In the genomic region with DNA sequence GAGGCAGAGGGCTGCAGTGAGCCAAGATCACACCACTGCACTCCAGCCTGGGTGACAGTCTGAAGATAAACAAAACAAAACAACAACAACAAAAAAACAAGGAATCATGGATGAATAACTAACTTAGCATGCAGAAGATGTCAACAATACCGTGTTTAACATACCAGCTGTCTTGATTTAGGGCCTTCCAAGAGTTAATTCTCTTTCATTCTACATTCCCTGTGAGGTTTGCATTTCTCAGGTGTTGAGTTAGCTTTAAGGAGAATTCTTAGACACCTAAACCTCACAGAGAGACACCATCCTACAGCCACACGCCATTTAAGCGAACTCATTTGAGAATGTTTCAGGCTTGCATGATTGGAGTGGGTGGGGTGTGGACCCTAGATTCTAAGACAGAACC, we compare ENCODE assay signal across 36 cellular contexts.
"Had no signal": no experiment of that assay in that cellular context is flagged by ENCODE, and none has a peak within 500 bp of the region (broad histone marks: within the 10 kb centered on the region; RNA-seq: fewer than 3 reads in every experiment).

No MANE protein-coding gene starts in this region.

- H3K9me3 Mint-ChIP-seq: activated naive CD4-positive, alpha-beta T cell treated with anti-CD3 and anti-CD28 coated beads for 36 hours; activated naive CD4-positive, alpha-beta T cell treated with anti-CD3 and anti-CD28 coated beads, Interleukin-2, amount 10 ng/mL, durations not matched to agents 7 days and 5 days; activated naive CD4-positive, alpha-beta T cell treated with anti-CD3 and anti-CD28 coated beads, Interleukin-2, amount 50 U/mL, for 24 hours; activated naive CD8-positive, alpha-beta T cell treated with anti-CD3 and anti-CD28 coated beads for 36 hours; activated naive CD8-positive, alpha-beta T cell treated with anti-CD3 and anti-CD28 coated beads, Interleukin-2, amount 10 ng/mL, durations not matched to agents 7 days and 5 days; activated naive CD8-positive, alpha-beta T cell treated with anti-CD3 and anti-CD28 coated beads, Interleukin-2, amount 50 U/mL, for 24 hours; activated T-cell treated with anti-CD3 and anti-CD28 coated beads, Interleukin-2, amount 50 U/mL, for 24 hours; activated T-cell treated with anti-CD3 and anti-CD28 coated beads, Interleukin-2, amount 50 U/mL, for 4 hours; activated T-cell treated with anti-CD3 and anti-CD28 coated beads, Interleukin-2, amount 50 U/mL, for 72 hours; activated T-helper 1 cell treated with anti-CD3 and anti-CD28 coated beads, Interleukin-12 subunit alpha, Interleukin-12 subunit beta, Interleukin-2, Interleukin-4 antibody, amounts not matched to agents 30 ng/mL and 10 ng/mL and 1 ng/mL, durations not matched to agents 14 hours and 24 hours and 36 hours; activated T-helper 17 cell treated with anti-CD3 and anti-CD28 coated beads, Interleukin-2, amount 50 U/mL, for 72 hours; activated T-helper 2 cell treated with anti-CD3 and anti-CD28 coated beads, Interferon-gamma antibody, Interleukin-2, Interleukin-4, amounts not matched to agents 10 μg/mL and 5 μg/mL and 100 μg/mL, durations not matched to agents 14 hours and 24 hours and 36 hours; brain; central memory CD8-positive, alpha-beta T cell had no signal

- H3K4me1 ChIP-seq: adrenal gland, ascending aorta, body of pancreas, breast epithelium had no signal

- DNase-seq: activated effector memory CD4-positive, alpha-beta T cell treated with anti-CD3 and anti-CD28 coated beads, Interleukin-2, amount 50 U/mL, for 16 hours; activated effector memory CD4-positive, alpha-beta T cell treated with Interleukin-2 at 50 U/mL for 16 hours; activated gamma-delta T cell; activated gamma-delta T cell treated with Interleukin-2 at 50 U/mL for 16 hours; activated naive CD4-positive, alpha-beta T cell treated with anti-CD3 and anti-CD28 coated beads for 36 hours; activated naive CD4-positive, alpha-beta T cell treated with anti-CD3 and anti-CD28 coated beads, Interleukin-2, amount 10 ng/mL, durations not matched to agents 7 days and 5 days; activated naive CD4-positive, alpha-beta T cell treated with anti-CD3 and anti-CD28 coated beads, Interleukin-2, amount 50 U/mL, for 16 hours; activated naive CD4-positive, alpha-beta T cell treated with Interleukin-2 at 50 U/mL for 16 hours; activated naive CD8-positive, alpha-beta T cell treated with anti-CD3 and anti-CD28 coated beads for 36 hours; activated naive CD8-positive, alpha-beta T cell treated with anti-CD3 and anti-CD28 coated beads, Interleukin-2, amount 10 ng/mL, durations not matched to agents 7 days and 5 days; activated naive CD8-positive, alpha-beta T cell treated with anti-CD3 and anti-CD28 coated beads, Interleukin-2, amount 50 U/mL, for 24 hours; activated T-cell treated with anti-CD3 and anti-CD28 coated beads, Interleukin-2, amount 50 U/mL, for 1 hour; activated T-cell treated with anti-CD3 and anti-CD28 coated beads, Interleukin-2, amount 50 U/mL, for 24 hours; activated T-cell treated with anti-CD3 and anti-CD28 coated beads, Interleukin-2, amount 50 U/mL, for 4 hours; activated T-cell treated with anti-CD3 and anti-CD28 coated beads, Interleukin-2, amount 50 U/mL, for 48 hours; activated T-cell treated with anti-CD3 and anti-CD28 coated beads, Interleukin-2, amount 50 U/mL, for 72 hours; adrenal gland; amniotic stem cell; amygdala; anterior cingulate cortex; aorta; body of pancreas; brain microvascular endothelial cell; central memory CD4-positive, alpha-beta T cell; cerebellar nuclear complex had no signal

- H3K27ac ChIP-seq: adrenal gland, ascending aorta, body of pancreas, brain microvascular endothelial cell, breast epithelium, cardiac muscle cell had no signal

- H3K27me3 ChIP-seq: adrenal gland, ascending aorta, body of pancreas, brain microvascular endothelial cell, breast epithelium had no signal

- H3K4me1 Mint-ChIP-seq: activated naive CD4-positive, alpha-beta T cell treated with anti-CD3 and anti-CD28 coated beads, Interleukin-2, amount 50 U/mL, for 24 hours; activated naive CD8-positive, alpha-beta T cell treated with anti-CD3 and anti-CD28 coated beads, Interleukin-2, amount 50 U/mL, for 24 hours; central memory CD8-positive, alpha-beta T cell had no signal

- H3K36me3 ChIP-seq: adrenal gland, ascending aorta, brain microvascular endothelial cell, breast epithelium, cardiac muscle cell had no signal

- H3K4me3 Mint-ChIP-seq: activated naive CD4-positive, alpha-beta T cell treated with anti-CD3 and anti-CD28 coated beads for 36 hours; activated naive CD4-positive, alpha-beta T cell treated with anti-CD3 and anti-CD28 coated beads, Interleukin-2, amount 10 ng/mL, durations not matched to agents 7 days and 5 days; activated naive CD4-positive, alpha-beta T cell treated with anti-CD3 and anti-CD28 coated beads, Interleukin-2, amount 50 U/mL, for 24 hours; activated naive CD8-positive, alpha-beta T cell; activated naive CD8-positive, alpha-beta T cell treated with anti-CD3 and anti-CD28 coated beads for 36 hours; activated naive CD8-positive, alpha-beta T cell treated with anti-CD3 and anti-CD28 coated beads, Interleukin-2, amount 10 ng/mL, durations not matched to agents 7 days and 5 days; activated naive CD8-positive, alpha-beta T cell treated with anti-CD3 and anti-CD28 coated beads, Interleukin-2, amount 50 U/mL, for 24 hours; activated T-cell treated with anti-CD3 and anti-CD28 coated beads, Interleukin-2, amount 50 U/mL, for 24 hours; activated T-cell treated with anti-CD3 and anti-CD28 coated beads, Interleukin-2, amount 50 U/mL, for 4 hours; activated T-cell treated with anti-CD3 and anti-CD28 coated beads, Interleukin-2, amount 50 U/mL, for 72 hours; activated T-helper 1 cell treated with anti-CD3 and anti-CD28 coated beads, Interleukin-12 subunit alpha, Interleukin-12 subunit beta, Interleukin-2, Interleukin-4 antibody, amounts not matched to agents 30 ng/mL and 10 ng/mL and 1 ng/mL, durations not matched to agents 14 hours and 24 hours and 36 hours; activated T-helper 17 cell treated with anti-CD3 and anti-CD28 coated beads, Interleukin-2, amount 50 U/mL, for 72 hours; brain; central memory CD8-positive, alpha-beta T cell had no signal

- H3K27ac Mint-ChIP-seq: activated naive CD4-positive, alpha-beta T cell treated with anti-CD3 and anti-CD28 coated beads for 36 hours; activated naive CD4-positive, alpha-beta T cell treated with anti-CD3 and anti-CD28 coated beads, Interleukin-2, amount 10 ng/mL, durations not matched to agents 7 days and 5 days; activated naive CD4-positive, alpha-beta T cell treated with anti-CD3 and anti-CD28 coated beads, Interleukin-2, amount 50 U/mL, for 24 hours; activated naive CD4-positive, alpha-beta T cell treated with anti-CD3 and anti-CD28 coated beads, Interleukin-2, amount 50 U/mL, for 72 hours; activated naive CD8-positive, alpha-beta T cell; activated naive CD8-positive, alpha-beta T cell treated with anti-CD3 and anti-CD28 coated beads for 36 hours; activated naive CD8-positive, alpha-beta T cell treated with anti-CD3 and anti-CD28 coated beads, Interleukin-2, amount 10 ng/mL, durations not matched to agents 7 days and 5 days; activated naive CD8-positive, alpha-beta T cell treated with anti-CD3 and anti-CD28 coated beads, Interleukin-2, amount 50 U/mL, for 24 hours; activated T-cell treated with anti-CD3 and anti-CD28 coated beads, Interleukin-2, amount 50 U/mL, for 24 hours; activated T-cell treated with anti-CD3 and anti-CD28 coated beads, Interleukin-2, amount 50 U/mL, for 72 hours; activated T-helper 1 cell treated with anti-CD3 and anti-CD28 coated beads, Interleukin-12 subunit alpha, Interleukin-12 subunit beta, Interleukin-2, Interleukin-4 antibody, amounts not matched to agents 30 ng/mL and 10 ng/mL and 1 ng/mL, durations not matched to agents 14 hours and 24 hours and 36 hours; activated T-helper 17 cell treated with anti-CD3 and anti-CD28 coated beads, Interleukin-2, amount 50 U/mL, for 72 hours; activated T-helper 2 cell treated with anti-CD3 and anti-CD28 coated beads, Interferon-gamma antibody, Interleukin-2, Interleukin-4, amounts not matched to agents 10 μg/mL and 5 μg/mL and 100 μg/mL, durations not matched to agents 14 hours and 24 hours and 36 hours; brain had no signal

- H3K9me3 ChIP-seq: adrenal gland, ascending aorta, body of pancreas, breast epithelium had no signal

- ATAC-seq: activated naive CD4-positive, alpha-beta T cell treated with anti-CD3 and anti-CD28 coated beads, Interleukin-2, amount 50 U/mL, for 72 hours; activated naive CD8-positive, alpha-beta T cell treated with anti-CD3 and anti-CD28 coated beads, Interleukin-2, amount 50 U/mL, for 24 hours; activated T-cell treated with anti-CD3 and anti-CD28 coated beads, Interleukin-2, amount 50 U/mL, for 4 hours; activated T-cell treated with anti-CD3 and anti-CD28 coated beads, Interleukin-2, amount 50 U/mL, for 72 hours; activated T-helper 17 cell treated with anti-CD3 and anti-CD28 coated beads, Interleukin-2, amount 50 U/mL, for 72 hours; body of pancreas had no signal

- H3K4me3 ChIP-seq: adrenal gland, ascending aorta, body of pancreas, breast epithelium, cardiac muscle cell had no signal

- H3K36me3 Mint-ChIP-seq: activated naive CD4-positive, alpha-beta T cell treated with anti-CD3 and anti-CD28 coated beads, Interleukin-2, amount 10 ng/mL, durations not matched to agents 7 days and 5 days; activated naive CD4-positive, alpha-beta T cell treated with anti-CD3 and anti-CD28 coated beads, Interleukin-2, amount 50 U/mL, for 24 hours; activated naive CD4-positive, alpha-beta T cell treated with anti-CD3 and anti-CD28 coated beads, Interleukin-2, amount 50 U/mL, for 72 hours; activated naive CD8-positive, alpha-beta T cell; activated naive CD8-positive, alpha-beta T cell treated with anti-CD3 and anti-CD28 coated beads for 36 hours; activated naive CD8-positive, alpha-beta T cell treated with anti-CD3 and anti-CD28 coated beads, Interleukin-2, amount 10 ng/mL, durations not matched to agents 7 days and 5 days; brain had no signal
